In genomic region chr3:119558528-119559339, GRCh38 we compare ENCODE assay signal across 19 cellular contexts. TPM values are rescaled to one million over a fixed set of nuclear protein-coding genes. Genes with fewer than 3 reads are reported as not detected.
DNase-seq lines count a peak whose midpoint lies in the region; ATAC-seq and TF ChIP-seq lines count a peak whose summit lies in the region.
"Had no signal": no experiment of that assay in that cellular context is flagged by ENCODE, and none has a peak within 500 bp of the region (broad histone marks: within the 10 kb centered on the region; RNA-seq: fewer than 3 reads in every experiment).

No MANE protein-coding gene starts in this region.

- CTCF ChIA-PET in activated naive CD4-positive, alpha-beta T cell treated with anti-CD3 and anti-CD28 coated beads, Interleukin-2, amount 10 ng/mL, durations not matched to agents 7 days and 5 days (lab: Charles Lee) = interaction anchor here (0.7 to 2.3 kb wide), 8 partner anchors 19 to 284 kb away, joined by 3 to 10 read pairs (median 4); partner anchors contain the start of gene TMEM39A
- CTCF ChIA-PET in PC-3 (lab: Charles Lee) = no interaction called here

- peaks cover 70% of the 10 kb centered on the region for H3K4me1 Mint-ChIP-seq in activated naive CD4-positive, alpha-beta T cell treated with anti-CD3 and anti-CD28 coated beads, Interleukin-2, amount 10 ng/mL, durations not matched to agents 7 days and 5 days
- peaks cover 6% of the 10 kb centered on the region for H3K4me1 Mint-ChIP-seq in central memory CD8-positive, alpha-beta T cell

- H3K27me3 ChIP-seq in PC-3 (ENCODE audit: low read length) = no peaks in the 10 kb centered on the region
- H3K27me3 ChIP-seq: esophagus muscularis mucosa, tibial nerve had no signal

- no peak overlapping the region for H3K9ac ChIP-seq in PC-3 (ENCODE audit: low read length)

- H3K27ac ChIP-seq in PC-3 (ENCODE audit: low read length) = no peak overlapping the region
- H3K27ac ChIP-seq: esophagus muscularis mucosa, HL-60, tibial nerve had no signal

- no peaks in the 10 kb centered on the region for H3K36me3 ChIP-seq in PC-3 (ENCODE audit: low read depth, low read length)
- H3K36me3 ChIP-seq: esophagus muscularis mucosa, HAP-1, tibial nerve had no signal

- ATAC-seq in PC-3 (no peak), HG02852 (IDR thresholded peaks at IDR 0.05; ENCODE audit: unreplicated experiment) (no peak), GM21381 (IDR thresholded peaks at IDR 0.05; ENCODE audit: unreplicated experiment) (no peak)
- no peak for ATAC-seq in central memory CD8-positive, alpha-beta T cell (replicated peaks; ENCODE audit: extremely low read depth, poor library complexity, severe bottlenecking)

- no peaks in the 10 kb centered on the region for H3K9me3 ChIP-seq in PC-3 (ENCODE audit: low read length)
- H3K9me3 ChIP-seq: esophagus muscularis mucosa, HAP-1, tibial nerve had no signal

- no peaks in the 10 kb centered on the region for H3K4me1 ChIP-seq in PC-3 (ENCODE audit: insufficient read depth, low read length)
- H3K4me1 ChIP-seq: HAP-1, tibial nerve had no signal

- no TSS peak for BruUV-seq in PC-3 (replicated peaks; lab: Mats Ljungman, UMichigan)

- peak overlapping the region; percentile 81 for H3K27ac Mint-ChIP-seq in activated naive CD4-positive, alpha-beta T cell treated with anti-CD3 and anti-CD28 coated beads, Interleukin-2, amount 10 ng/mL, durations not matched to agents 7 days and 5 days
- H3K27ac Mint-ChIP-seq in central memory CD8-positive, alpha-beta T cell (ENCODE audit: low read depth) = no peak overlapping the region

- H3K9me3 Mint-ChIP-seq in activated naive CD4-positive, alpha-beta T cell treated with anti-CD3 and anti-CD28 coated beads, Interleukin-2, amount 10 ng/mL, durations not matched to agents 7 days and 5 days = no peaks in the 10 kb centered on the region
- no peaks in the 10 kb centered on the region for H3K9me3 Mint-ChIP-seq in central memory CD8-positive, alpha-beta T cell

- POLR2A ChIA-PET in PC-3 (lab: Charles Lee; ENCODE audit: unreplicated experiment) = no interaction called here

- no peak for DNase-seq in activated naive CD4-positive, alpha-beta T cell treated with anti-CD3 and anti-CD28 coated beads, Interleukin-2, amount 10 ng/mL, durations not matched to agents 7 days and 5 days
- DNase-seq in activated naive CD4-positive, alpha-beta T cell (lab: John Stamatoyannopoulos, UW) = no peak
- DNase-seq in PC-3 (no peak), foreskin fibroblast (no peak)
- DNase-seq in central memory CD8-positive, alpha-beta T cell (ENCODE audit: low spot score in 2 of 2) = no peak
- no peak for DNase-seq in central memory CD4-positive, alpha-beta T cell
- DNase-seq: midbrain, NCI-H2081 treated with DMSO at 0.1 percent for 48 hours, NCI-H524 treated with DMSO at 0.1 percent for 48 hours, SHP77 treated with DMSO at 0.1 percent for 48 hours, T1000 had no signal

- no peaks in the 10 kb centered on the region for H3F3A ChIP-seq in PC-3 (ENCODE audit: low read length, unreplicated experiment)

- peaks cover 3% of the 10 kb centered on the region for H3K27me3 Mint-ChIP-seq in activated naive CD4-positive, alpha-beta T cell treated with anti-CD3 and anti-CD28 coated beads, Interleukin-2, amount 10 ng/mL, durations not matched to agents 7 days and 5 days
- H3K27me3 Mint-ChIP-seq in central memory CD8-positive, alpha-beta T cell = no peaks in the 10 kb centered on the region

- peaks cover 36% of the 10 kb centered on the region for H3K36me3 Mint-ChIP-seq in activated naive CD4-positive, alpha-beta T cell treated with anti-CD3 and anti-CD28 coated beads, Interleukin-2, amount 10 ng/mL, durations not matched to agents 7 days and 5 days
- peaks cover 5% of the 10 kb centered on the region for H3K36me3 Mint-ChIP-seq in central memory CD8-positive, alpha-beta T cell (ENCODE audit: insufficient read depth)

- H3K4me3 ChIP-seq in PC-3 (ENCODE audit: low read length) = no peak overlapping the region
- H3K4me3 ChIP-seq in foreskin fibroblast (ENCODE audit: low read depth in 1 of 2, low read length in 2 of 2) = no peak overlapping the region
- H3K4me3 ChIP-seq: esophagus muscularis mucosa, HAP-1, tibial nerve had no signal

- TF ChIP-seq CTCF in PC-3 (conservative IDR thresholded peaks at IDR 0.05; ENCODE audit: low read depth, low read length) = no peak
- no peak for TF ChIP-seq CTCF in foreskin fibroblast (IDR thresholded peaks at IDR 0.05; ENCODE audit: low read depth, low read length)

- H3K9me2 ChIP-seq in PC-3 (replicated peaks; ENCODE audit: low read length) = no peaks in the 10 kb centered on the region

- intact Hi-C loops in PC-3 (cut with micrococcal nuclease) = no loop called here

- H3K4me2 ChIP-seq in PC-3 (ENCODE audit: low read length) = no peak overlapping the region

- no peaks in the 10 kb centered on the region for H3K79me2 ChIP-seq in PC-3 (ENCODE audit: low read length)

- H4K20me1 ChIP-seq in PC-3 (ENCODE audit: low read length) = no peaks in the 10 kb centered on the region

- H3K4me3 Mint-ChIP-seq in activated naive CD4-positive, alpha-beta T cell treated with anti-CD3 and anti-CD28 coated beads, Interleukin-2, amount 10 ng/mL, durations not matched to agents 7 days and 5 days = peak overlapping the region; percentile 70
- peak overlapping the region; percentile 27 for H3K4me3 Mint-ChIP-seq in central memory CD8-positive, alpha-beta T cell
- H3K4me3 Mint-ChIP-seq: neural crest cell had no signal

- H2AFZ ChIP-seq in PC-3 (ENCODE audit: low read length) = peak overlapping the region; percentile 31; the same call in 1 of the 2 replicates

RNA-seq across cellular contexts. Expression of gene CD80, which starts 0.7 kb away (rescaled TPM):
- not detected in 2 replicates for total RNA-seq in PC-3 (2014; rRNA removed)
- total RNA-seq: neural crest cell, pulmonary artery endothelial cell, tibial nerve had no signal

RNA-seq across cellular contexts. Expression of gene ADPRH, which starts 20.6 kb away (rescaled TPM):
- 4.7 and 5.6 TPM in 2 replicates for total RNA-seq in PC-3 (2014; rRNA removed)

RNA-seq across cellular contexts. Expression of gene PLA1A, which starts 39.0 kb away (rescaled TPM):
- 0.36 TPM in 1 of 2 replicates, not detected in the other for total RNA-seq in PC-3 (2014; rRNA removed)
- total RNA-seq: neural crest cell had no signal
